20 cellular contexts compared by ENCODE assay signal in genomic region chr9:131616983-131617604, GRCh38.
A peak's percentile ranks its signal among the peaks of the same experiment; 100 is the strongest.
DNase-seq lines count a peak whose midpoint lies in the region; ATAC-seq and TF ChIP-seq lines count a peak whose summit lies in the region.
"Had no signal": no experiment of that assay in that cellular context is flagged by ENCODE, and none has a peak within 500 bp of the region (broad histone marks: within the 10 kb centered on the region; RNA-seq: fewer than 3 reads in every experiment).

No MANE protein-coding gene starts in this region.

- peaks cover 52% of the 10 kb centered on the region for H3K36me3 Mint-ChIP-seq in CD4-positive, CD25-positive, alpha-beta regulatory T cell

- POLR2A ChIA-PET in A673 (lab: Charles Lee; ENCODE audit: low non-redundant PET): no interaction called here

- no peak for TF ChIP-seq POLR2A in right lobe of liver (IDR thresholded peaks at IDR 0.05)

- no peak overlapping the region for H3K4me3 ChIP-seq in CD4-positive, CD25-positive, alpha-beta regulatory T cell (ENCODE audit: low read depth, low read length)
- H3K4me3 ChIP-seq in fibroblast of pulmonary artery (replicated peaks; ENCODE audit: low read depth, low read length) (no peak overlapping the region), right lobe of liver (no peak overlapping the region), A673 (ENCODE audit: low read depth, low read length, poor library complexity, severe bottlenecking) (no peak overlapping the region)
- H3K4me3 ChIP-seq: left lung had no signal

- no peak for DNase-seq in CD4-positive, CD25-positive, alpha-beta regulatory T cell
- DNase-seq in fibroblast of pulmonary artery (ENCODE audit: low read depth) (peak; percentile 53), right lobe of liver (peak in 1 of 3 donors; percentile 45), A673 (ENCODE audit: low spot score) (no peak)
- DNase-seq: activated CD8-positive, alpha-beta T cell treated with anti-CD3 and anti-CD28 coated beads for 36 hours; activated naive CD4-positive, alpha-beta T cell treated with anti-CD3 and anti-CD28 coated beads, Interleukin-2, amount 50 U/mL, for 16 hours; activated T-cell treated with anti-CD3 and anti-CD28 coated beads, Interleukin-2, amount 50 U/mL, for 48 hours; CD8-positive, alpha-beta memory T cell; effector CD4-positive, alpha-beta T cell; erythroblast; left lung; NCI-H1092; NCI-H1930; NCI-H748 treated with DMSO at 0.1 percent for 48 hours; T-helper 9 cell had no signal

- CTCF ChIA-PET in A673 (lab: Charles Lee): no interaction called here

- H3K4me1 Mint-ChIP-seq in CD4-positive, CD25-positive, alpha-beta regulatory T cell: peaks cover 0 to 15% (median 7%) of the 10 kb centered on the region in 4 donors

- intact Hi-C loops in right lobe of liver (cut with DNase I): no loop called here
- intact Hi-C loops in A673 (cut with micrococcal nuclease; ENCODE audit: unreplicated experiment): no loop called here

- no peak for ATAC-seq in CD4-positive, CD25-positive, alpha-beta regulatory T cell (ENCODE audit: low read depth in 2 of 2)
- peak; percentile 8 to 67 (median 36) for ATAC-seq in right lobe of liver
- ATAC-seq in HG02870 (IDR thresholded peaks at IDR 0.05; ENCODE audit: unreplicated experiment): no peak
- no peak for ATAC-seq in GM21576 (IDR thresholded peaks at IDR 0.05; ENCODE audit: unreplicated experiment)
- ATAC-seq: activated CD8-positive, alpha-beta T cell treated with anti-CD3 and anti-CD28 coated beads for 36 hours; WTC11 had no signal

- no peaks in the 10 kb centered on the region for H3K9me3 Mint-ChIP-seq in CD4-positive, CD25-positive, alpha-beta regulatory T cell
- H3K9me3 Mint-ChIP-seq: activated CD8-positive, alpha-beta T cell treated with anti-CD3 and anti-CD28 coated beads for 36 hours; CD8-positive, alpha-beta memory T cell; neural crest cell; WTC11 had no signal

- WGBS in right lobe of liver (ENCODE audit: insufficient coverage, low coverage, low lambda C conversion rate, missing lambda C conversion rate): 63% methylated on average over 9 of the region's 10 CpGs

- H3K4me3 Mint-ChIP-seq in CD4-positive, CD25-positive, alpha-beta regulatory T cell: peak overlapping the region in 1 of 4 donors; percentile 2
- H3K4me3 Mint-ChIP-seq: activated CD8-positive, alpha-beta T cell treated with anti-CD3 and anti-CD28 coated beads for 36 hours; CD8-positive, alpha-beta memory T cell; neural crest cell; WTC11 had no signal

- H3K27me3 ChIP-seq in CD4-positive, CD25-positive, alpha-beta regulatory T cell (ENCODE audit: control insufficient read depth, insufficient read depth, low read length): no peaks in the 10 kb centered on the region
- H3K27me3 ChIP-seq in right lobe of liver: no peaks in the 10 kb centered on the region
- no peaks in the 10 kb centered on the region for H3K27me3 ChIP-seq in A673 (replicated peaks; ENCODE audit: insufficient read depth, low read depth, low read length, poor library complexity)
- H3K27me3 ChIP-seq: left lung had no signal

- no peaks in the 10 kb centered on the region for H3K27me3 Mint-ChIP-seq in CD4-positive, CD25-positive, alpha-beta regulatory T cell
- H3K27me3 Mint-ChIP-seq: activated CD8-positive, alpha-beta T cell treated with anti-CD3 and anti-CD28 coated beads for 36 hours; CD8-positive, alpha-beta memory T cell had no signal

- TF ChIP-seq CTCF in VCaP (conservative IDR thresholded peaks at IDR 0.05) (no peak), fibroblast of pulmonary artery (IDR thresholded peaks at IDR 0.05; ENCODE audit: low read length, missing control alignments) (no peak), right lobe of liver (IDR thresholded peaks at IDR 0.05) (no peak), A673 (conservative IDR thresholded peaks at IDR 0.05; ENCODE audit: low read depth, low read length) (no peak)

- peak overlapping the region in 2 of 3 donors; percentile 12 to 22 for H3K27ac Mint-ChIP-seq in CD4-positive, CD25-positive, alpha-beta regulatory T cell
- H3K27ac Mint-ChIP-seq: activated CD8-positive, alpha-beta T cell treated with anti-CD3 and anti-CD28 coated beads for 36 hours; WTC11 had no signal

- no TSS peak for BruUV-seq in A673 (replicated peaks; lab: Mats Ljungman, UMichigan)

- no peaks in the 10 kb centered on the region for H3K4me1 ChIP-seq in CD4-positive, CD25-positive, alpha-beta regulatory T cell (ENCODE audit: control insufficient read depth, insufficient read depth, low read length, poor library complexity, severe bottlenecking)
- peaks cover 0 to 22% (median 0%) of the 10 kb centered on the region in 4 donors for H3K4me1 ChIP-seq in right lobe of liver
- H3K4me1 ChIP-seq in A673 (ENCODE audit: insufficient read depth, low read length, poor library complexity, severe bottlenecking): no peaks in the 10 kb centered on the region

- no peak overlapping the region for H3K27ac ChIP-seq in CD4-positive, CD25-positive, alpha-beta regulatory T cell (ENCODE audit: insufficient read depth, low read length, poor library complexity, severe bottlenecking)
- H3K27ac ChIP-seq in VCaP (peak overlapping the region; percentile 55; the same call in 1 of the 2 replicates), right lobe of liver (peak overlapping the region in 1 of 3 donors; percentile 60), A673 (ENCODE audit: low read depth, low read length, poor library complexity, severe bottlenecking) (no peak overlapping the region)
- H3K27ac ChIP-seq: left lung had no signal

- no peaks in the 10 kb centered on the region for H3K9me3 ChIP-seq in CD4-positive, CD25-positive, alpha-beta regulatory T cell (ENCODE audit: control insufficient read depth in 2 of 2, low read length in 2 of 2)
- H3K9me3 ChIP-seq in right lobe of liver (no peaks in the 10 kb centered on the region), A673 (ENCODE audit: low read depth, low read length, poor library complexity, severe bottlenecking) (no peaks in the 10 kb centered on the region)
- H3K9me3 ChIP-seq: left lung had no signal

- H3K36me3 ChIP-seq in CD4-positive, CD25-positive, alpha-beta regulatory T cell (ENCODE audit: control insufficient read depth, insufficient read depth, low read length): peaks cover 80% of the 10 kb centered on the region
- H3K36me3 ChIP-seq in right lobe of liver (peaks cover 0 to 26% (median 8%) of the 10 kb centered on the region in 4 donors), A673 (ENCODE audit: insufficient read depth, low read length, poor library complexity, severe bottlenecking) (peaks cover 11% of the 10 kb centered on the region)

Comparison
In these comparisons a context has a peak if more than half of its experiments do, and no peak if none do; other contexts are left out.
1. ATAC-seq: peak in right lobe of liver (4 of 4); none in CD4-positive, CD25-positive, alpha-beta regulatory T cell (0 of 2), HG02870 (single experiment) and GM21576 (single experiment).